Comparison of ENCODE assay signal across 1 cellular context in the genomic region with DNA sequence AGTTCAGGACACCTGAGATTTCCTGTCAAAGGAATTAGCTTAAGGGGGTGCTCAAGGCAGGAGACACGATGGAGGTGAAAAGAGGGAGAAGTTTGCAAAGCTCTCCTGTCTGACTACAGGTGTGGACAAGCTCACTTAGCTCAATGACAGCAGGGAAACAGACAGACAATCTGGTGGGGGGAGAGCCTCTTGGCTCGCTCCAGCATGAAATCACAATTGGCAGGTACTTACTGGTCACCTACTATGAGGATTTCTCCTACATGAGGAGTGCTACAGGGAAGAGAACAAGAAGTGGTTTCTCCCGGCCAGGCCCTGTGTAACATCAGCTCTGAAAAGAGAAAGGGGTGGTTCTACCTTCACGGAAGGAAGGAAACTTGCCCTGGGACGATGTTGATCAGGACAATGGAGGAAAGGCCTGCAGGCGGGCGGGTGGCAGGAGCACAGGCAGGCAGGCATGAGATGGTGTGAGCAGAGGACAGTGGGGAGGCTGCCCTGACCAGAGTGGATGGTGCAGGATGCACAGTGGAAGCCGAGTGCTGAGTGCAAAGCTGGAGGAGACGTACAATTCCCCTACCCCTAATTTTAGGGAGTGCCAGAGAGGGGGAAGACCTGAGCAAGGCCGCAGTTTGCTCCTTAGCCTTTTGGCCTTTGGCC.
TF ChIP-seq lines count a peak whose summit lies in the region.

No MANE protein-coding gene starts in this region.

TF ChIP-seq in HepG2, 621 proteins besides CTCF, POLR2A, EP300 and RAD21 (continued from another document):
- no peak for TF ChIP-seq SOX6 (IDR thresholded peaks at IDR 0.05)
- no peak for TF ChIP-seq SOX6 (CRISPR knock-in tag; IDR thresholded peaks at IDR 0.05)
- TF ChIP-seq MATR3 (CRISPR knock-in tag; IDR thresholded peaks at IDR 0.05) = no peak
- no peak for TF ChIP-seq ZNF737 (CRISPR knock-in tag; IDR thresholded peaks at IDR 0.05; ENCODE audit: borderline replicate concordance)
- TF ChIP-seq, protein P1, sequence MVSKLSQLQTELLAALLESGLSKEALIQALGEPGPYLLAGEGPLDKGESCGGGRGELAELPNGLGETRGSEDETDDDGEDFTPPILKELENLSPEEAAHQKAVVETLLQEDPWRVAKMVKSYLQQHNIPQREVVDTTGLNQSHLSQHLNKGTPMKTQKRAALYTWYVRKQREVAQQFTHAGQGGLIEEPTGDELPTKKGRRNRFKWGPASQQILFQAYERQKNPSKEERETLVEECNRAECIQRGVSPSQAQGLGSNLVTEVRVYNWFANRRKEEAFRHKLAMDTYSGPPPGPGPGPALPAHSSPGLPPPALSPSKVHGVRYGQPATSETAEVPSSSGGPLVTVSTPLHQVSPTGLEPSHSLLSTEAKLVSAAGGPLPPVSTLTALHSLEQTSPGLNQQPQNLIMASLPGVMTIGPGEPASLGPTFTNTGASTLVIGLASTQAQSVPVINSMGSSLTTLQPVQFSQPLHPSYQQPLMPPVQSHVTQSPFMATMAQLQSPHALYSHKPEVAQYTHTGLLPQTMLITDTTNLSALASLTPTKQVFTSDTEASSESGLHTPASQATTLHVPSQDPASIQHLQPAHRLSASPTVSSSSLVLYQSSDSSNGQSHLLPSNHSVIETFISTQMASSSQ (IDR thresholded peaks at IDR 0.05; ENCODE audit: low read depth) = no peak
- TF ChIP-seq, protein P1 (CRISPR knock-in tag; IDR thresholded peaks at IDR 0.05; ENCODE audit: borderline replicate concordance) = no peak
- TF ChIP-seq RARG (CRISPR knock-in tag; IDR thresholded peaks at IDR 0.05; ENCODE audit: low read depth) = no peak
